ENCODE assay signal across 10 cellular contexts in genomic region chr12:57342207-57342691, GRCh38.
DNase-seq lines count a peak whose midpoint lies in the region; ATAC-seq and TF ChIP-seq lines count a peak whose summit lies in the region.
"Had no signal": no experiment of that assay in that cellular context is flagged by ENCODE, and none has a peak within 500 bp of the region (broad histone marks: within the 10 kb centered on the region; RNA-seq: fewer than 3 reads in every experiment).

No MANE protein-coding gene starts in this region.

- peak overlapping the region; percentile 13 for H3K27ac ChIP-seq in breast epithelium
- H3K27ac ChIP-seq in caudate nucleus (ENCODE audit: low read depth, low read length), result no peak overlapping the region
- no peak overlapping the region for H3K27ac ChIP-seq in right lobe of liver
- H3K27ac ChIP-seq in uterus, result peak overlapping the region; percentile 28 to 37

- no peak overlapping the region for H3K4me3 Mint-ChIP-seq in MCF 10A (ENCODE audit: unreplicated experiment)
- H3K4me3 Mint-ChIP-seq: CD8-positive, alpha-beta memory T cell had no signal

- H3K4me3 ChIP-seq in breast epithelium (no peak overlapping the region), right lobe of liver (no peak overlapping the region), uterus (no peak overlapping the region)

- H3K36me3 Mint-ChIP-seq in MCF 10A (ENCODE audit: insufficient read depth, unreplicated experiment), result peaks cover 27% of the 10 kb centered on the region

- intact Hi-C loops in breast epithelium (cut with DNase I; ENCODE audit: low total_unique reads), result no loop called here
- intact Hi-C loops in MCF 10A (cut with micrococcal nuclease), result no loop called here
- intact Hi-C loops in right lobe of liver (cut with DNase I), result no loop called here
- intact Hi-C loops in uterus (cut with DNase I; ENCODE audit: low total_unique reads), result no loop called here

- H3K4me1 Mint-ChIP-seq in MCF 10A (ENCODE audit: insufficient read depth, unreplicated experiment), result peaks cover 6% of the 10 kb centered on the region

- BruUV-seq in MCF 10A (replicated peaks; lab: Mats Ljungman, UMichigan), result no TSS peak

- no peaks in the 10 kb centered on the region for H3K9me3 Mint-ChIP-seq in MCF 10A (ENCODE audit: unreplicated experiment)

- DNase-seq in breast epithelium (ENCODE audit: low spot score in 2 of 2) (no peak), MCF 10A (ENCODE audit: unreplicated experiment) (no peak), caudate nucleus (lab: John Stamatoyannopoulos, UW) (peak in 56 of 61 donors; percentile 1 to 93 (median 46)), right lobe of liver (no peak), uterus (no peak), GM19238 (ENCODE audit: insufficient read length, low spot score) (no peak), HCEC 1CT (no peak)
- DNase-seq: CD8-positive, alpha-beta memory T cell; SIG-M5 had no signal

- TF ChIP-seq POLR2A in breast epithelium (IDR thresholded peaks at IDR 0.05) (no peak), right lobe of liver (IDR thresholded peaks at IDR 0.05) (no peak), uterus (IDR thresholded peaks at IDR 0.05) (no peak)

- no peak overlapping the region for H3K27ac Mint-ChIP-seq in MCF 10A (ENCODE audit: low read depth, unreplicated experiment)

- no peaks in the 10 kb centered on the region for H3K4me1 ChIP-seq in breast epithelium
- peaks cover 0 to 4% (median 0%) of the 10 kb centered on the region in 4 donors for H3K4me1 ChIP-seq in right lobe of liver
- H3K4me1 ChIP-seq in uterus, result no peaks in the 10 kb centered on the region

- no peaks in the 10 kb centered on the region for H3K27me3 ChIP-seq in breast epithelium
- H3K27me3 ChIP-seq in right lobe of liver, result no peaks in the 10 kb centered on the region
- no peaks in the 10 kb centered on the region for H3K27me3 ChIP-seq in uterus

- H3K36me3 ChIP-seq in breast epithelium, result no peaks in the 10 kb centered on the region
- H3K36me3 ChIP-seq in right lobe of liver, result no peaks in the 10 kb centered on the region
- H3K36me3 ChIP-seq in uterus, result no peaks in the 10 kb centered on the region

- ATAC-seq in right lobe of liver (peak; percentile 26 to 46 (median 38)), HG03469 (IDR thresholded peaks at IDR 0.05; ENCODE audit: unreplicated experiment) (no peak)

- POLR2A ChIA-PET in MCF 10A (lab: Yijun Ruan, JAX), result interaction anchor here (0.6 to 1.4 kb wide), 5 partner anchors 10 to 88 kb away, joined by 3 read pairs; no protein-coding TSS in a partner anchor

- H3K27me3 Mint-ChIP-seq in MCF 10A (ENCODE audit: insufficient read depth, unreplicated experiment), result no peaks in the 10 kb centered on the region
- H3K27me3 Mint-ChIP-seq: CD8-positive, alpha-beta memory T cell had no signal

- TF ChIP-seq CTCF in breast epithelium (IDR thresholded peaks at IDR 0.05) (no peak), MCF 10A (IDR thresholded peaks at IDR 0.05; ENCODE audit: unreplicated experiment) (no peak), right lobe of liver (IDR thresholded peaks at IDR 0.05) (no peak), uterus (IDR thresholded peaks at IDR 0.05) (no peak)

- 69% methylated on average over 6 of the region's 7 CpGs for WGBS in right lobe of liver (ENCODE audit: insufficient coverage, low coverage, low lambda C conversion rate, missing lambda C conversion rate)

- CTCF ChIA-PET in MCF 10A (lab: Yijun Ruan, JAX), result interaction anchor here (0.8 to 4.4 kb wide), 5 partner anchors 8 to 121 kb away, joined by 3 to 19 read pairs (median 4); partner anchors contain the start of gene GLI1

- H3K9me3 ChIP-seq in breast epithelium, result no peaks in the 10 kb centered on the region
- H3K9me3 ChIP-seq in right lobe of liver, result no peaks in the 10 kb centered on the region
- H3K9me3 ChIP-seq in uterus, result no peaks in the 10 kb centered on the region

Comparison
In these comparisons a context has a peak if more than half of its experiments do, and no peak if none do; other contexts are left out.
1. DNase-seq: peak in caudate nucleus (56 of 61); none in breast epithelium (0 of 2), MCF 10A (single experiment), right lobe of liver (0 of 3), uterus (0 of 2), GM19238 (single experiment) and HCEC 1CT (single experiment).
2. H3K27ac ChIP-seq: peak in breast epithelium (2 of 2) and uterus (2 of 2); none in caudate nucleus (single experiment) and right lobe of liver (0 of 3).